14 cellular contexts compared by ENCODE assay signal in the genomic region with DNA sequence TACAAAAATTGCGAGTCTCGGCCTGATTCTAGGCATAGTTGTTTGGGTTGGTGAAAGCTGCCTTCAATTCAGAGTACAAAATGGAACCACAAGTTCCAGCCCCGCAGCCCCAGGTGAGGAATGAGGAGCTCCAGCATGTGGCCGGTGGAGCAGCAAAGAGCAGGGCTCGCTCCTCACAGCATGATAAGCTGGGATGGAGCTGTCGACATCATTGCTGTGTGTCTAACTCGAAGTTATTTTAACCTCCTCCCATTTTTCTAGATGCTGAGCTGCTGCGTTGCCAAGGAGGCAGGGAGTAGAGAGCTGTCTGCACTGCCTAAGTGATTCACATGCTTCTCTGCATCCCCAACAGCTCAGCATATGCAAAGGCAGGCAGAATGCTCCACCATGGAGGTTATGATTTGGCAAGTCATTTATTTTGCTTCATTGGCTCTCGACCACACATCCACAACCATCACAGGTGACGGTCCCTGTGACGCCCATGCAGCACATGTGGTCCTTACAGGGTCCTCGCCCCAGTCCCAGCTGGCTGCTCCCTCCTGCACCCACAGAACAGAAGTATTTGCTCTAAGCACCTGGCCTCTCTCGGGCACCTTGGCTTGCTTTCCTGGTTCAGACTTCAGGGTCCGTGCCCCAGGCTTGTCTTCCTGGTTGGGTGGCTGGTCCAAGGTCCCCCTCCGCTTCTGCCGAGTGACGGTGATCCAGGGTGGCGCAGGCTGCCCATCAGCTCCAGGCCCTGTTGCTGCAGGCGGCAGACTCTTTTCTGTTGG.
"Had no signal": no experiment of that assay in that cellular context is flagged by ENCODE, and none has a peak within 500 bp of the region (broad histone marks: within the 10 kb centered on the region; RNA-seq: fewer than 3 reads in every experiment).

No MANE protein-coding gene starts in this region.

- H3K9me3 ChIP-seq: heart left ventricle, mucosa of descending colon, pancreas, right atrium auricular region had no signal

- H3K27me3 ChIP-seq: heart left ventricle, pancreas, right atrium auricular region had no signal

- H3K4me3 ChIP-seq: heart left ventricle, mucosa of descending colon, pancreas, right atrium auricular region, smooth muscle cell had no signal

- DNase-seq: activated CD4-positive, alpha-beta T cell treated with anti-CD3 and anti-CD28 coated beads, Interleukin-2, amount 10 ng/mL, durations not matched to agents 24 days and 14 days; activated naive CD4-positive, alpha-beta T cell treated with anti-CD3 and anti-CD28 coated beads for 36 hours; foreskin melanocyte; heart left ventricle; islet precursor cell; mucosa of descending colon; naive thymus-derived CD8-positive, alpha-beta T cell; pancreas; T-helper 1 cell had no signal

- H3K27ac ChIP-seq: heart left ventricle, pancreas, right atrium auricular region had no signal

- ATAC-seq: activated T-helper 17 cell treated with anti-CD3 and anti-CD28 coated beads, Interleukin-2, amount 50 U/mL, for 72 hours; heart left ventricle; mucosa of descending colon; naive thymus-derived CD8-positive, alpha-beta T cell; pancreas; stimulated activated memory B cell treated with anti-CD40 and anti-IgM and Interleukin-4, amounts not matched to agents 10 μg/mL and 1 μg/mL and 100 μg/mL, for 72 hours; WTC11 had no signal
